ENCODE assay signal across 28 cellular contexts in genomic region chr11:22431074-22431473, GRCh38.
DNase-seq lines count a peak whose midpoint lies in the region; ATAC-seq and TF ChIP-seq lines count a peak whose summit lies in the region.
"Had no signal": no experiment of that assay in that cellular context is flagged by ENCODE, and none has a peak within 500 bp of the region (broad histone marks: within the 10 kb centered on the region; RNA-seq: fewer than 3 reads in every experiment).

No MANE protein-coding gene starts in this region.

- no peak overlapping the region for H3K4me2 ChIP-seq in neuronal stem cell (ENCODE audit: insufficient read depth, low read length, poor library complexity, severe bottlenecking)

- intact Hi-C loops in transverse colon (cut with DNase I; ENCODE audit: low total_unique reads): no loop called here

- peak; percentile 98 for DNase-seq in DMS79 treated with DMSO at 0.1 percent for 48 hours (lab: John Stamatoyannopoulos, UW)
- DNase-seq in NCI-H187 (lab: John Stamatoyannopoulos, UW): peak; percentile 70 to 91
- no peak for DNase-seq in WTC11 (ENCODE audit: low spot score)
- no peak for DNase-seq in neuronal stem cell (ENCODE audit: low spot score)
- DNase-seq in transverse colon: no peak
- DNase-seq in cerebellum (ENCODE audit: low spot score): no peak
- DNase-seq: ACHN; activated CD4-positive, alpha-beta T cell treated with anti-CD3 and anti-CD28 coated beads, Interleukin-2, amount 50 U/mL, for 4 hours; CD8-positive, alpha-beta memory T cell; DMS153; gastrocnemius medialis; Karpas-422; left ventricle myocardium superior; NCI-H1694; NCI-H82; Peyer's patch; SHP77; spleen; stimulated activated CD4-positive, alpha-beta T cell treated with anti-CD3 and anti-CD28 coated beads, Interleukin-2, amount 100 ng/mL, for 24 hours; T-helper 2 cell; testis; uterus had no signal

- H3K27me3 Mint-ChIP-seq in WTC11 (ENCODE audit: low read depth): peaks cover 8% of the 10 kb centered on the region

- POLR2A ChIA-PET in WTC11 (lab: Charles Lee): interaction anchor here (0.5 kb wide), 1 partner anchor 204 kb away, joined by 4 read pairs; no protein-coding TSS in a partner anchor

- H3K27ac ChIP-seq in neuronal stem cell (replicated peaks; ENCODE audit: low read length) (no peak overlapping the region), transverse colon (no peak overlapping the region)
- H3K27ac ChIP-seq: Peyer's patch, uterus had no signal

- H3K9me3 ChIP-seq in neuronal stem cell (replicated peaks in 1 of 2; ENCODE audit: control insufficient read depth in 2 of 2, insufficient read depth in 1 of 2, low read depth in 1 of 2, low read length in 2 of 2) (peaks cover 2 to 7% of the 10 kb centered on the region in 2 donors), transverse colon (no peaks in the 10 kb centered on the region)
- H3K9me3 ChIP-seq: gastrocnemius medialis, Peyer's patch, testis, uterus had no signal

- peaks cover 23% of the 10 kb centered on the region for H3K4me1 Mint-ChIP-seq in WTC11

- H3K4ac ChIP-seq in neuronal stem cell (ENCODE audit: low read length): no peak overlapping the region

- CTCF ChIA-PET in WTC11 (lab: Charles Lee): interaction anchor here (0.7 kb wide), 1 partner anchor 91 kb away, joined by 4 read pairs; no protein-coding TSS in a partner anchor

- H3K36me3 ChIP-seq in neuronal stem cell (replicated peaks in 1 of 2; ENCODE audit: control insufficient read depth in 2 of 2, insufficient read depth in 2 of 2, low read length in 2 of 2) (no peaks in the 10 kb centered on the region), transverse colon (no peaks in the 10 kb centered on the region)
- H3K36me3 ChIP-seq: gastrocnemius medialis, Peyer's patch, spleen, uterus had no signal

- H3K27ac Mint-ChIP-seq in WTC11: peak overlapping the region; percentile 49; the same call in 1 of the 2 replicates
- H3K27ac Mint-ChIP-seq: activated naive CD4-positive, alpha-beta T cell treated with anti-CD3 and anti-CD28 coated beads, Interleukin-2, amount 50 U/mL, for 24 hours; B cell; CD8-positive, alpha-beta memory T cell; stimulated activated naive CD8-positive, alpha-beta T cell treated with anti-CD3 and anti-CD28 coated beads, Interleukin-15, Interleukin-2, amounts not matched to agents 100 ng/mL and 50 ng/mL, for 24 hours had no signal

- no peak overlapping the region for H3K4me3 ChIP-seq in neuronal stem cell (ENCODE audit: low read length in 2 of 2)
- no peak overlapping the region for H3K4me3 ChIP-seq in transverse colon
- H3K4me3 ChIP-seq: Peyer's patch, spleen, testis, uterus had no signal

- H3K4me1 ChIP-seq in neuronal stem cell (ENCODE audit: control insufficient read depth in 2 of 2, insufficient read depth in 1 of 2, low read depth in 1 of 2, low read length in 2 of 2) (peaks cover 12 to 19% of the 10 kb centered on the region in 2 donors), transverse colon (no peaks in the 10 kb centered on the region)
- H3K4me1 ChIP-seq: gastrocnemius medialis, Peyer's patch, testis, uterus had no signal

- no peaks in the 10 kb centered on the region for H3K36me3 Mint-ChIP-seq in WTC11
- H3K36me3 Mint-ChIP-seq: activated naive CD4-positive, alpha-beta T cell treated with anti-CD3 and anti-CD28 coated beads, Interleukin-2, amount 50 U/mL, for 24 hours; CD8-positive, alpha-beta memory T cell had no signal

- H3K4me3 Mint-ChIP-seq in WTC11: no peak overlapping the region
- H3K4me3 Mint-ChIP-seq: activated naive CD4-positive, alpha-beta T cell treated with anti-CD3 and anti-CD28 coated beads, Interleukin-2, amount 50 U/mL, for 24 hours; B cell; CD8-positive, alpha-beta memory T cell; stimulated activated naive CD8-positive, alpha-beta T cell treated with anti-CD3 and anti-CD28 coated beads, Interleukin-15, Interleukin-2, amounts not matched to agents 100 ng/mL and 50 ng/mL, for 24 hours had no signal

- H3K9me3 Mint-ChIP-seq in WTC11: peaks cover 7% of the 10 kb centered on the region

- no peak overlapping the region for H2AK5ac ChIP-seq in neuronal stem cell (ENCODE audit: low read depth, low read length)

- H3K14ac ChIP-seq in neuronal stem cell (ENCODE audit: low read length): no peak overlapping the region

- H4K91ac ChIP-seq in neuronal stem cell (ENCODE audit: low read depth, low read length, poor library complexity): no peak overlapping the region

- WGBS in neuronal stem cell (ENCODE audit: extremely low coverage in 2 of 2, insufficient read length in 2 of 2, insufficient replicate concordance in 1 of 2), 2 donors: no CpG with 5 or more reads among the region's 3 CpGs
- WGBS in transverse colon (ENCODE audit: low coverage in 1 of 2), 2 donors: 78% methylated on average over 3 of the region's 3 CpGs; no CpG with 5 or more reads in 1 of the 2 donors

- TF ChIP-seq EP300 in transverse colon (IDR thresholded peaks at IDR 0.05; ENCODE audit: low read depth): no peak

- no peak for TF ChIP-seq POLR2A in transverse colon (IDR thresholded peaks at IDR 0.05)

- H2BK5ac ChIP-seq in neuronal stem cell (ENCODE audit: low read length): no peak overlapping the region

- no peaks in the 10 kb centered on the region for H3K79me1 ChIP-seq in neuronal stem cell (ENCODE audit: low read depth, low read length)

- H2AFZ ChIP-seq in neuronal stem cell (ENCODE audit: low read length): peak overlapping the region; percentile 46

- peak overlapping the region; percentile 35 for H3K18ac ChIP-seq in neuronal stem cell (ENCODE audit: low read length)

- peak overlapping the region; percentile 52 for H4K8ac ChIP-seq in neuronal stem cell (ENCODE audit: low read depth, low read length)

- in situ Hi-C loops in transverse colon (cut with MboI; ENCODE audit: low pct_ligation_motif_present in 1 of 4, low pct_unique_long_range_greater_than_20kb in 1 of 4, low sequenced_read_pairs in 3 of 4): no loop called here

- H3K27me3 ChIP-seq in neuronal stem cell (ENCODE audit: control insufficient read depth in 3 of 3, insufficient read depth in 3 of 3, low read depth in 1 of 3, low read length in 3 of 3): no peaks in the 10 kb centered on the region
- H3K27me3 ChIP-seq in transverse colon: peaks cover 7% of the 10 kb centered on the region
- H3K27me3 ChIP-seq: gastrocnemius medialis, Peyer's patch, testis, uterus had no signal

- no peak overlapping the region for H2BK120ac ChIP-seq in neuronal stem cell (ENCODE audit: low read depth, low read length)

- no peak overlapping the region for H3K9ac ChIP-seq in neuronal stem cell (ENCODE audit: low read depth, low read length, poor library complexity)

- no peak overlapping the region for H2BK15ac ChIP-seq in neuronal stem cell (ENCODE audit: low read length)

- no peak overlapping the region for H3K23ac ChIP-seq in neuronal stem cell (ENCODE audit: low read depth, low read length, poor library complexity)

- no peak for TF ChIP-seq CTCF in WTC11 (IDR thresholded peaks at IDR 0.05)
- TF ChIP-seq CTCF in transverse colon (IDR thresholded peaks at IDR 0.05): no peak

- 0 out of 2 replicates have a peak, but pooled peaks have one; percentile 41 for ATAC-seq in WTC11
- no peak for ATAC-seq in HG03196 (IDR thresholded peaks at IDR 0.05; ENCODE audit: unreplicated experiment)
- ATAC-seq: activated CD4-positive, CD25-positive, alpha-beta regulatory T cell treated with anti-CD3 and anti-CD28 coated beads, Interleukin-2, amount 50 U/mL, for 24 hours; gastrocnemius medialis; left ventricle myocardium superior; right cardiac atrium had no signal

- H2BK12ac ChIP-seq in neuronal stem cell (ENCODE audit: low read length): no peak overlapping the region

TF ChIP-seq in WTC11, 78 proteins besides CTCF, POLR2A, EP300 and RAD21:
- no peak for TF ChIP-seq FOXP4 (CRISPR knock-in tag; IDR thresholded peaks at IDR 0.05)
- no peak for TF ChIP-seq ZNF263 (CRISPR knock-in tag; IDR thresholded peaks at IDR 0.05; ENCODE audit: low read depth)

Comparison
In these comparisons a context has a peak if more than half of its experiments do, and no peak if none do; other contexts are left out.
1. DNase-seq: peak in DMS79 treated with DMSO at 0.1 percent for 48 hours (single experiment) and NCI-H187 (2 of 2); none in WTC11 (single experiment), neuronal stem cell (single experiment), transverse colon (single experiment) and cerebellum (single experiment).